1 cellular context compared by ENCODE assay signal in the genomic region with DNA sequence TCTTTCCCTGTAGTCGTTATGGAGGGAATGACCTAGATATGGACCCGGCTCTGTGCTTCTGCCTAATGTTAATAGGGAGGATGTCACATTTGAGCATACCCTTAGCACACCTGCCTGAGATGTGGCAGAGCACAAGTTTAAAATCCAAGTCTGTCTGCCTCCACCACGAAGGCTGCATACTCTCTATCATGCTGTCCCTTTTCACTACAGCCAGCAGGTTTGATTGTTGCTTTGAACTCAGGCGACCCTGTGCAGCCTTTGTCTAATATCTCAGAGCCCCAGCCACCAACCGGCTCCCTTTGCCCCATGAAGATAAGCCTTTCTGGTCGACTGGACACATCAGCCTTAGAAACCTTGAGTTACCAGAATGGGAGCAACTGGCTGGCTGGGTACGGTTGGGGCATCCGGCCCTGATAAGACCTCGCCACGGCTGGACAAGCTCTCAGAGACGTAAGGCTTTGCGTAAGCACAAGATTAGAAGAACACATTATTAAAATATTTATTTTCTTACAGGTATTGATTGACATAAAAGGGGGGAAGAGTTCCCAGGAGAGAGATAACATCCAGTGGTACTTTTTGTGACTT.
TF ChIP-seq lines count a peak whose summit lies in the region.

No MANE protein-coding gene starts in this region.

TF ChIP-seq in K562, 482 proteins besides CTCF, POLR2A, EP300 and RAD21 (continued from another document and continues in another):
- no peak for TF ChIP-seq ZNF717 (CRISPR knock-in tag; IDR thresholded peaks at IDR 0.05)
- TF ChIP-seq, protein P1, sequence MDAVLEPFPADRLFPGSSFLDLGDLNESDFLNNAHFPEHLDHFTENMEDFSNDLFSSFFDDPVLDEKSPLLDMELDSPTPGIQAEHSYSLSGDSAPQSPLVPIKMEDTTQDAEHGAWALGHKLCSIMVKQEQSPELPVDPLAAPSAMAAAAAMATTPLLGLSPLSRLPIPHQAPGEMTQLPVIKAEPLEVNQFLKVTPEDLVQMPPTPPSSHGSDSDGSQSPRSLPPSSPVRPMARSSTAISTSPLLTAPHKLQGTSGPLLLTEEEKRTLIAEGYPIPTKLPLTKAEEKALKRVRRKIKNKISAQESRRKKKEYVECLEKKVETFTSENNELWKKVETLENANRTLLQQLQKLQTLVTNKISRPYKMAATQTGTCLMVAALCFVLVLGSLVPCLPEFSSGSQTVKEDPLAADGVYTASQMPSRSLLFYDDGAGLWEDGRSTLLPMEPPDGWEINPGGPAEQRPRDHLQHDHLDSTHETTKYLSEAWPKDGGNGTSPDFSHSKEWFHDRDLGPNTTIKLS (IDR thresholded peaks at IDR 0.05; ENCODE audit: borderline replicate concordance, low read depth), result peak; percentile 82; the same call in 1 of the 2 replicates
- TF ChIP-seq, protein P2, sequence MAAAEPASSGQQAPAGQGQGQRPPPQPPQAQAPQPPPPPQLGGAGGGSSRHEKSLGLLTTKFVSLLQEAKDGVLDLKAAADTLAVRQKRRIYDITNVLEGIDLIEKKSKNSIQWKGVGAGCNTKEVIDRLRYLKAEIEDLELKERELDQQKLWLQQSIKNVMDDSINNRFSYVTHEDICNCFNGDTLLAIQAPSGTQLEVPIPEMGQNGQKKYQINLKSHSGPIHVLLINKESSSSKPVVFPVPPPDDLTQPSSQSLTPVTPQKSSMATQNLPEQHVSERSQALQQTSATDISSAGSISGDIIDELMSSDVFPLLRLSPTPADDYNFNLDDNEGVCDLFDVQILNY (CRISPR knock-in tag; IDR thresholded peaks at IDR 0.05), result no peak
- TF ChIP-seq SUPT5H (IDR thresholded peaks at IDR 0.05), result no peak
- peak; percentile 61 for TF ChIP-seq EP400 (IDR thresholded peaks at IDR 0.05)
- TF ChIP-seq ZBTB11 (CRISPR knock-in tag; IDR thresholded peaks at IDR 0.05), result peak in 1 of 3 experiments; percentile 71; a peak in 1 of 6 replicates
- TF ChIP-seq ZNF140 (CRISPR knock-in tag; IDR thresholded peaks at IDR 0.05), result no peak
- TF ChIP-seq TARDBP (IDR thresholded peaks at IDR 0.05), result peak; percentile 77; the same call in 1 of the 2 replicates
- peak; percentile 93 for TF ChIP-seq ZNF584 (CRISPR knock-in tag; IDR thresholded peaks at IDR 0.05; ENCODE audit: low read depth)
- TF ChIP-seq NCOA1 (IDR thresholded peaks at IDR 0.05; ENCODE audit: low read depth), result peak; percentile 98
- no peak for TF ChIP-seq ZNF232 (CRISPR knock-in tag; IDR thresholded peaks at IDR 0.05)
- no peak for TF ChIP-seq ESRRB (CRISPR knock-in tag; IDR thresholded peaks at IDR 0.05; ENCODE audit: borderline replicate concordance)
- peak; percentile 97 for TF ChIP-seq ZNF395 (CRISPR knock-in tag; IDR thresholded peaks at IDR 0.05)
- TF ChIP-seq LARP7 (IDR thresholded peaks at IDR 0.05), result no peak
- peak; percentile 84 for TF ChIP-seq EHMT2 (IDR thresholded peaks at IDR 0.05)
- TF ChIP-seq IRF2 (CRISPR knock-in tag; IDR thresholded peaks at IDR 0.05), result no peak
- no peak for TF ChIP-seq CBX8 (IDR thresholded peaks at IDR 0.05; ENCODE audit: borderline replicate concordance, extremely low read depth, low read depth, low read length, poor library complexity, severe bottlenecking)
- TF ChIP-seq NR0B1 (IDR thresholded peaks at IDR 0.05; ENCODE audit: partially characterized antibody), result no peak
- TF ChIP-seq ZNF224 (CRISPR knock-in tag; IDR thresholded peaks at IDR 0.05), result no peak
- TF ChIP-seq, protein P3, sequence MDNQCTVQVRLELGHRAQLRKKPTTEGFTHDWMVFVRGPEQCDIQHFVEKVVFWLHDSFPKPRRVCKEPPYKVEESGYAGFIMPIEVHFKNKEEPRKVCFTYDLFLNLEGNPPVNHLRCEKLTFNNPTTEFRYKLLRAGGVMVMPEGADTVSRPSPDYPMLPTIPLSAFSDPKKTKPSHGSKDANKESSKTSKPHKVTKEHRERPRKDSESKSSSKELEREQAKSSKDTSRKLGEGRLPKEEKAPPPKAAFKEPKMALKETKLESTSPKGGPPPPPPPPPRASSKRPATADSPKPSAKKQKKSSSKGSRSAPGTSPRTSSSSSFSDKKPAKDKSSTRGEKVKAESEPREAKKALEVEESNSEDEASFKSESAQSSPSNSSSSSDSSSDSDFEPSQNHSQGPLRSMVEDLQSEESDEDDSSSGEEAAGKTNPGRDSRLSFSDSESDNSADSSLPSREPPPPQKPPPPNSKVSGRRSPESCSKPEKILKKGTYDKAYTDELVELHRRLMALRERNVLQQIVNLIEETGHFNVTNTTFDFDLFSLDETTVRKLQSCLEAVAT (IDR thresholded peaks at IDR 0.05), result peak in 1 of 2 experiments; percentile 19; a peak in 1 of 4 replicates
- TF ChIP-seq TSHZ1 (CRISPR knock-in tag; IDR thresholded peaks at IDR 0.05), result no peak
- peak in 1 of 2 experiments; percentile 93; a peak in 2 of 4 replicates for TF ChIP-seq TEAD1 (CRISPR knock-in tag; IDR thresholded peaks at IDR 0.05)
- no peak for TF ChIP-seq POLR2B (IDR thresholded peaks at IDR 0.05; ENCODE audit: low read depth, partially characterized antibody)
- no peak for TF ChIP-seq BRD4 (IDR thresholded peaks at IDR 0.05)
- peak; percentile 82; the same call in 1 of the 2 replicates for TF ChIP-seq MTA1 (IDR thresholded peaks at IDR 0.05; ENCODE audit: borderline replicate concordance)
- no peak for TF ChIP-seq E2F8 (IDR thresholded peaks at IDR 0.05; ENCODE audit: low read depth, partially characterized antibody)
- TF ChIP-seq, protein P4, sequence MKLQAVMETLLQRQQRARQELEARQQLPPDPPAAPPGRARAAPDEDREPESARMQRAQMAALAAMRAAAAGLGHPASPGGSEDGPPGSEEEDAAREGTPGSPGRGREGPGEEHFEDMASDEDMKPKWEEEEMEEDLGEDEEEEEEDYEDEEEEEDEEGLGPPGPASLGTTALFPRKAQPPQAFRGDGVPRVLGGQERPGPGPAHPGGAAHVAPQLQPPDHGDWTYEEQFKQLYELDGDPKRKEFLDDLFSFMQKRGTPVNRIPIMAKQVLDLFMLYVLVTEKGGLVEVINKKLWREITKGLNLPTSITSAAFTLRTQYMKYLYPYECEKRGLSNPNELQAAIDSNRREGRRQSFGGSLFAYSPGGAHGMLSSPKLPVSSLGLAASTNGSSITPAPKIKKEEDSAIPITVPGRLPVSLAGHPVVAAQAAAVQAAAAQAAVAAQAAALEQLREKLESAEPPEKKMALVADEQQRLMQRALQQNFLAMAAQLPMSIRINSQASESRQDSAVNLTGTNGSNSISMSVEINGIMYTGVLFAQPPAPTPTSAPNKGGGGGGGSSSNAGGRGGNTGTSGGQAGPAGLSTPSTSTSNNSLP (IDR thresholded peaks at IDR 0.05; ENCODE audit: borderline replicate concordance, low read depth, low read length), result peak; percentile 88
- TF ChIP-seq ZEB2 (IDR thresholded peaks at IDR 0.05), result peak; percentile 35; the same call in 1 of the 2 replicates
- peak; percentile 99 for TF ChIP-seq GATA2 (CRISPR knock-in tag; IDR thresholded peaks at IDR 0.05)
- no peak for TF ChIP-seq MLX (CRISPR knock-in tag; conservative IDR thresholded peaks at IDR 0.05)
- peak; percentile 97 for TF ChIP-seq DMBX1 (CRISPR knock-in tag; IDR thresholded peaks at IDR 0.05; ENCODE audit: borderline replicate concordance)
